Comparison of ENCODE assay signal across 23 cellular contexts in genomic region chr6:160395187-160395586, GRCh38. TPM values are rescaled to one million over a fixed set of nuclear protein-coding genes. Genes with fewer than 3 reads are reported as not detected.
"Had no signal": no experiment of that assay in that cellular context is flagged by ENCODE, and none has a peak within 500 bp of the region (broad histone marks: within the 10 kb centered on the region; RNA-seq: fewer than 3 reads in every experiment).

No MANE protein-coding gene starts in this region.

- H3K4me3 Mint-ChIP-seq: activated B cell treated with CpG ODN at 0.5 μM for 24 hours; activated naive CD4-positive, alpha-beta T cell treated with anti-CD3 and anti-CD28 coated beads for 36 hours; activated naive CD8-positive, alpha-beta T cell treated with anti-CD3 and anti-CD28 coated beads for 36 hours; brain; naive thymus-derived CD8-positive, alpha-beta T cell; neural progenitor cell had no signal

- H3K4me1 ChIP-seq: heart left ventricle had no signal

- H3K36me3 Mint-ChIP-seq: activated naive CD8-positive, alpha-beta T cell treated with anti-CD3 and anti-CD28 coated beads for 36 hours; brain; neural progenitor cell had no signal

- H3K4me2 ChIP-seq: neural progenitor cell had no signal

- DNase-seq: activated B cell treated with CpG ODN at 0.5 μM for 24 hours; activated CD4-positive, alpha-beta T cell treated with anti-CD3 and anti-CD28 coated beads, Interleukin-2, amount 50 U/mL, for 4 hours; activated effector memory CD4-positive, alpha-beta T cell treated with Interleukin-2 at 50 U/mL for 16 hours; activated naive CD4-positive, alpha-beta T cell treated with anti-CD3 and anti-CD28 coated beads for 36 hours; activated naive CD8-positive, alpha-beta T cell treated with anti-CD3 and anti-CD28 coated beads for 36 hours; adrenal gland; aorta; cerebellar nuclear complex; cortex of kidney; heart left ventricle; naive thymus-derived CD8-positive, alpha-beta T cell; occipital lobe; right cardiac atrium; stimulated activated CD4-positive, alpha-beta T cell treated with anti-CD3 and anti-CD28 coated beads, Interleukin-2, amount 100 ng/mL, for 48 hours; stimulated activated naive CD4-positive, alpha-beta T cell treated with Interleukin-2 at 50 U/mL for 16 hours; T-helper 2 cell; upper lobe of right lung had no signal

- H3K27ac ChIP-seq: neural progenitor cell, upper lobe of right lung had no signal

- H3K36me3 ChIP-seq: adrenal gland, cardiac muscle cell, heart left ventricle, neural progenitor cell, upper lobe of right lung had no signal

- ATAC-seq: heart left ventricle; naive thymus-derived CD8-positive, alpha-beta T cell; right cardiac atrium; SK-N-SH treated with all-trans-retinoic acid at 6 μM for 48 hours had no signal

- H3K4me3 ChIP-seq: adrenal gland, cardiac muscle cell, heart left ventricle, neural progenitor cell, upper lobe of right lung had no signal

- FAIRE-seq: endothelial cell of umbilical vein, islet of Langerhans had no signal

- H3K27ac Mint-ChIP-seq: activated B cell treated with CpG ODN at 0.5 μM for 24 hours; activated naive CD4-positive, alpha-beta T cell treated with anti-CD3 and anti-CD28 coated beads for 36 hours; activated naive CD8-positive, alpha-beta T cell treated with anti-CD3 and anti-CD28 coated beads for 36 hours; naive thymus-derived CD8-positive, alpha-beta T cell; neural progenitor cell had no signal

- H3K27me3 Mint-ChIP-seq: brain had no signal

- H3K27me3 ChIP-seq: adrenal gland, cardiac muscle cell, heart left ventricle, neural progenitor cell, upper lobe of right lung had no signal

- H3K9me3 Mint-ChIP-seq: activated naive CD4-positive, alpha-beta T cell treated with anti-CD3 and anti-CD28 coated beads for 36 hours; neural progenitor cell had no signal

- H3K9me3 ChIP-seq: adrenal gland, upper lobe of right lung had no signal

RNA-seq across cellular contexts. Expression of gene SLC22A3, which starts 47.0 kb away (rescaled TPM):
- total RNA-seq: activated B cell treated with CpG ODN at 0.5 μM for 24 hours; activated naive CD4-positive, alpha-beta T cell treated with anti-CD3 and anti-CD28 coated beads for 36 hours; activated naive CD8-positive, alpha-beta T cell treated with anti-CD3 and anti-CD28 coated beads for 36 hours; endothelial cell of umbilical vein; naive thymus-derived CD8-positive, alpha-beta T cell had no signal
- polyA plus RNA-seq: cardiac muscle cell; endothelial cell of umbilical vein; naive thymus-derived CD8-positive, alpha-beta T cell had no signal
